Comparison of ENCODE assay signal across 8 cellular contexts in the genomic region with DNA sequence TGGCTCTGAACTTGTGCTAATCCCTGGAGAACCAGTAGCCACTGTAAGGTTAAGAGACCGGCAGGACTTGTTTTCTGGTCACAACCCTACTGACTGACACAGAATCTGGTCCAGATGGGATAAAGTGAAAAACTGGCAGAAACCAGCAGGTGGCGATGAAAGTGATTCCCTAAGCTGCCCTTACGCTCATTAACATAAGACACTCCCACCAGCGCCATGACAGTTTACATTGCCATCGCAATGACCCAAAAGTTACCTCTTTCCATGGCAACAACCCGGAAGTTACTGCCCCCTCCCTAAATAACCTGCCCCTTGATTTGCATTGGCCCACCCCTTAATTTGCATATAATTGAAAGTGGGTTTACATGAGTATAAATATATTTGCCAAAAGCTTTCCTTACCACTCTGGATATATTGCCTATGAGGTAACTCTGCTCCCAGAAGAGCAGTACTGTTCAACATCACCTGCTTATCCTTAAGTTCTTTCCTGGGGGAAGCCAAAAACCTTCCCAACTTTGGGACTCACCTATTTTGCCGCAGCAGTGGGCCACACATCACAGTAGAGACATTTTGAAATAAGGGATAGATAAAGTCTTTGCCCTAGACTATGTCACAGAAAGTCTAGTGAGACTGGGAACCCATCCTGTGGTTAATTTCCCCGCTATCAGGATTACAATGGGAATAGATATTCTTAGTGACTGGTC. TPM values are rescaled to one million over a fixed set of nuclear protein-coding genes. Genes with fewer than 3 reads are reported as not detected.
DNase-seq lines count a peak whose midpoint lies in the region; ATAC-seq and TF ChIP-seq lines count a peak whose summit lies in the region.

No MANE protein-coding gene starts in this region.

- H3K4me3 ChIP-seq in fibroblast of villous mesenchyme (ENCODE audit: low read depth, low read length), result no peak overlapping the region

- ATAC-seq in stimulated activated memory B cell treated with anti-CD40 and anti-IgM and Interleukin-4, amounts not matched to agents 10 μg/mL and 1 μg/mL and 100 μg/mL, for 72 hours, result peak; percentile 83
- ATAC-seq in HG03095 (IDR thresholded peaks at IDR 0.05; ENCODE audit: unreplicated experiment), result no peak

- H3K36me3 Mint-ChIP-seq in stimulated activated memory B cell treated with anti-CD40 and anti-IgM and Interleukin-4, amounts not matched to agents 10 μg/mL and 1 μg/mL and 100 μg/mL, for 72 hours, result no peaks in the 10 kb centered on the region

- no peaks in the 10 kb centered on the region for H3K27me3 Mint-ChIP-seq in stimulated activated memory B cell treated with anti-CD40 and anti-IgM and Interleukin-4, amounts not matched to agents 10 μg/mL and 1 μg/mL and 100 μg/mL, for 72 hours

- H3K9me3 Mint-ChIP-seq in stimulated activated memory B cell treated with anti-CD40 and anti-IgM and Interleukin-4, amounts not matched to agents 10 μg/mL and 1 μg/mL and 100 μg/mL, for 72 hours, result no peaks in the 10 kb centered on the region

- peaks cover 23% of the 10 kb centered on the region for H3K4me1 Mint-ChIP-seq in stimulated activated memory B cell treated with anti-CD40 and anti-IgM and Interleukin-4, amounts not matched to agents 10 μg/mL and 1 μg/mL and 100 μg/mL, for 72 hours

- DNase-seq in NCI-H1436 (lab: John Stamatoyannopoulos, UW) (peak; percentile 5), NCI-H1436 treated with DMSO at 0.1 percent for 48 hours (lab: John Stamatoyannopoulos, UW) (no peak), HT-29 (ENCODE audit: low spot score) (peak; percentile 87), SW480 (ENCODE audit: low spot score) (peak; percentile 84), fibroblast of villous mesenchyme (ENCODE audit: low read depth) (peak; percentile 47), NCI-H748 (lab: John Stamatoyannopoulos, UW; ENCODE audit: unreplicated experiment) (no peak)

- no peak overlapping the region for H3K4me3 Mint-ChIP-seq in stimulated activated memory B cell treated with anti-CD40 and anti-IgM and Interleukin-4, amounts not matched to agents 10 μg/mL and 1 μg/mL and 100 μg/mL, for 72 hours

- TF ChIP-seq CTCF in fibroblast of villous mesenchyme (IDR thresholded peaks at IDR 0.05; ENCODE audit: insufficient read depth, low read depth, low read length), result peak; percentile 49

- H3K27ac Mint-ChIP-seq in stimulated activated memory B cell treated with anti-CD40 and anti-IgM and Interleukin-4, amounts not matched to agents 10 μg/mL and 1 μg/mL and 100 μg/mL, for 72 hours, result peak overlapping the region; percentile 67

RNA-seq across cellular contexts. Expression of a gene that starts 35.8 kb away (rescaled TPM):
- total RNA-seq in HT-29 (2014; rRNA removed; shearing (Covaris generic)), result not detected in 2 replicates
- total RNA-seq in fibroblast of villous mesenchyme, result 19.4 and 31.9 TPM in 2 replicates

Comparison
In these comparisons a context has a peak if more than half of its experiments do, and no peak if none do; other contexts are left out.
1. DNase-seq: peak in NCI-H1436 (single experiment), HT-29 (single experiment), SW480 (single experiment) and fibroblast of villous mesenchyme (single experiment); none in NCI-H1436 treated with DMSO at 0.1 percent for 48 hours (single experiment) and NCI-H748 (single experiment).
2. RNA of a gene that starts 35.8 kb away (total RNA-seq): 19.4 to 31.9 TPM in fibroblast of villous mesenchyme; not detected in HT-29; every median in the first group is over 10 times any median in the second.